In genomic region chr12:75982974-75983660, GRCh38 we compare ENCODE assay signal across 9 cellular contexts. TPM values are rescaled to one million over a fixed set of nuclear protein-coding genes. Genes with fewer than 3 reads are reported as not detected.
DNase-seq lines count a peak whose midpoint lies in the region; ATAC-seq, FAIRE-seq and TF ChIP-seq lines count a peak whose summit lies in the region.
"Had no signal": no experiment of that assay in that cellular context is flagged by ENCODE, and none has a peak within 500 bp of the region (broad histone marks: within the 10 kb centered on the region; RNA-seq: fewer than 3 reads in every experiment).

No MANE protein-coding gene starts in this region.

- H3K14ac ChIP-seq in IMR-90 (replicated peaks; ENCODE audit: low read depth, low read length) = peak overlapping the region; percentile 99
- H3K14ac ChIP-seq in H1 (ENCODE audit: insufficient read length) = no peak overlapping the region

- peak overlapping the region; percentile 94 for H4K5ac ChIP-seq in IMR-90 (ENCODE audit: low read depth, low read length)
- no peak overlapping the region for H4K5ac ChIP-seq in H1 (ENCODE audit: insufficient read length, low read depth, low read length)

- H2AK5ac ChIP-seq in IMR-90 (ENCODE audit: low read depth, low read length) (peak overlapping the region; percentile 99), H1 (ENCODE audit: low read depth, low read length) (no peak overlapping the region)

- peak overlapping the region; percentile 84 for H2AK9ac ChIP-seq in IMR-90 (replicated peaks; ENCODE audit: low read depth, low read length, poor library complexity)

- no peaks in the 10 kb centered on the region for H4K20me1 ChIP-seq in IMR-90 (ENCODE audit: insufficient read depth, low read length)
- H4K20me1 ChIP-seq in H1 (replicated peaks in 1 of 2; ENCODE audit: control insufficient read depth in 1 of 2, insufficient read depth in 2 of 2, low read length in 2 of 2) = no peaks in the 10 kb centered on the region

- dilution Hi-C loops in IMR-90 (cut with HindIII; ENCODE audit: low sequenced_read_pairs, unreplicated experiment) = no loop called here

- no TSS peak for BruUV-seq in IMR-90 (replicated peaks; lab: Mats Ljungman, UMichigan)

- no peaks in the 10 kb centered on the region for H3K36me3 ChIP-seq in IMR-90 (ENCODE audit: control insufficient read depth, insufficient read depth, low read length)
- H3K36me3 ChIP-seq in H1 (ENCODE audit: control insufficient read depth in 2 of 4, insufficient read depth in 4 of 4, low read length in 3 of 4) = no peaks in the 10 kb centered on the region
- no peaks in the 10 kb centered on the region for H3K36me3 ChIP-seq in mucosa of stomach (ENCODE audit: control insufficient read depth, insufficient read depth, low read length)

- H3K56ac ChIP-seq in IMR-90 (ENCODE audit: extremely low read depth, insufficient read depth, low read length) (peak overlapping the region; percentile 96), H1 (replicated peaks; ENCODE audit: insufficient read length, low read depth, low read length) (no peak overlapping the region)

- H3K9me3 ChIP-seq in IMR-90 (ENCODE audit: control insufficient read depth, insufficient read depth, low read length) (no peaks in the 10 kb centered on the region), H1 (ENCODE audit: insufficient read depth in 2 of 2, low read depth in 1 of 2, low read length in 1 of 2) (no peaks in the 10 kb centered on the region), mucosa of stomach (ENCODE audit: control insufficient read depth, low read length) (no peaks in the 10 kb centered on the region)

- DNase-seq in AG08395 (ENCODE audit: low spot score) (peak; percentile 32), IMR-90 (no peak), H1 (ENCODE audit: low read depth in 1 of 2, low spot score in 2 of 2) (no peak), retina (no peak), NCI-H128 (lab: John Stamatoyannopoulos, UW; ENCODE audit: unreplicated experiment) (no peak), cerebellum (ENCODE audit: low spot score) (no peak), glomerular visceral epithelial cell (ENCODE audit: extremely low spot score) (no peak)
- DNase-seq: NCI-H2107 had no signal

- peak overlapping the region; percentile 94 for H3K18ac ChIP-seq in IMR-90 (ENCODE audit: low read depth, low read length)
- H3K18ac ChIP-seq in H1 (ENCODE audit: extremely low read depth, low read length) = no peak overlapping the region

- no peaks in the 10 kb centered on the region for H3K79me2 ChIP-seq in H1 (ENCODE audit: control insufficient read depth in 1 of 2, insufficient read depth in 2 of 2, low read length in 2 of 2)

- TF ChIP-seq RAD21 in IMR-90 (IDR thresholded peaks at IDR 0.05; ENCODE audit: low read length) (no peak), H1 (IDR thresholded peaks at IDR 0.05 in 1 of 2, conservative IDR thresholded peaks at IDR 0.05 in 1 of 2; ENCODE audit: low read depth in 2 of 2, low read length in 2 of 2) (no peak)

- 0 out of 2 replicates have a peak overlapping the region, but pooled peaks have one; percentile 45 for H2BK12ac ChIP-seq in H1 (ENCODE audit: low read depth, low read length)

- H3K79me1 ChIP-seq in IMR-90 (ENCODE audit: low read depth in 1 of 2, low read length in 2 of 2) = peaks cover 8 to 43% of the 10 kb centered on the region in 2 experiments; a peak in 2 of 4 replicates
- no peaks in the 10 kb centered on the region for H3K79me1 ChIP-seq in H1 (ENCODE audit: low read depth, low read length)

- H2BK5ac ChIP-seq in IMR-90 (ENCODE audit: low read depth, low read length, poor library complexity, severe bottlenecking) (peak overlapping the region; percentile 84), H1 (ENCODE audit: low read depth, low read length) (no peak overlapping the region)

- peaks cover 22% of the 10 kb centered on the region for H3K4me1 ChIP-seq in IMR-90 (ENCODE audit: control insufficient read depth, insufficient read depth, low read length)
- H3K4me1 ChIP-seq in H1 (replicated peaks in 1 of 4; ENCODE audit: control insufficient read depth in 3 of 4, insufficient read depth in 4 of 4, low read length in 3 of 4) = peaks cover 2 to 11% (median 5%) of the 10 kb centered on the region in 4 experiments; a peak in 4 of 7 replicates
- peaks cover 53% of the 10 kb centered on the region for H3K4me1 ChIP-seq in mucosa of stomach (ENCODE audit: control insufficient read depth, insufficient read depth, low read length)

- no peak for ATAC-seq in IMR-90 (ENCODE audit: low read depth)

- FAIRE-seq in H1 (lab: Jason Lieb, UNC) = no peak

- TF ChIP-seq POLR2A in IMR-90 (IDR thresholded peaks at IDR 0.05; ENCODE audit: low read depth, low read length) (no peak), H1 (IDR thresholded peaks at IDR 0.05; ENCODE audit: control extremely low read depth in 1 of 2, low read depth in 2 of 2, low read length in 2 of 2) (no peak)

- peak overlapping the region; percentile 82 for H3K27ac ChIP-seq in IMR-90 (ENCODE audit: insufficient read depth, low read length)
- no peak overlapping the region for H3K27ac ChIP-seq in H1 (ENCODE audit: low read depth, low read length)

- H4K8ac ChIP-seq in IMR-90 (ENCODE audit: low read depth in 2 of 2, low read length in 2 of 2) = peak overlapping the region; percentile 96 to 98
- no peak overlapping the region for H4K8ac ChIP-seq in H1 (ENCODE audit: extremely low read depth, insufficient read depth, low read length)

- H2BK20ac ChIP-seq in IMR-90 (ENCODE audit: low read depth, low read length) (peak overlapping the region; percentile 100), H1 (ENCODE audit: low read length) (no peak overlapping the region)

- POLR2A ChIA-PET in IMR-90 (lab: Charles Lee; ENCODE audit: unreplicated experiment) = interaction anchor here (0.5 kb wide), 1 partner anchor 42 kb away, joined by 3 read pairs; no protein-coding TSS in a partner anchor
- POLR2A ChIA-PET in H1 (lab: Charles Lee; ENCODE audit: partially characterized antibody) = interaction anchor here (0.5 to 1.1 kb wide), 2 partner anchors 17 to 27 kb away, joined by 3 read pairs; no protein-coding TSS in a partner anchor

- no peaks in the 10 kb centered on the region for H3K23me2 ChIP-seq in H1 (ENCODE audit: low read depth, low read length)

- H3K9me1 ChIP-seq in IMR-90 (ENCODE audit: insufficient read depth, low read length) = peaks cover 20% of the 10 kb centered on the region

- peak overlapping the region; percentile 35; the same call in 1 of the 2 replicates for H3K4me3 ChIP-seq in IMR-90 (ENCODE audit: insufficient read depth, low read depth, low read length)
- H3K4me3 ChIP-seq in H1 (ENCODE audit: extremely low read depth in 1 of 4, insufficient read depth in 2 of 4, low read depth in 3 of 4, low read length in 4 of 4) = no peak overlapping the region
- peak overlapping the region; percentile 32 for H3K4me3 ChIP-seq in mucosa of stomach (ENCODE audit: low read length)

- H3K27me3 ChIP-seq in IMR-90 (ENCODE audit: control insufficient read depth, insufficient read depth, low read length) (no peaks in the 10 kb centered on the region), H1 (replicated peaks in 1 of 4; ENCODE audit: control insufficient read depth in 3 of 4, extremely low read depth in 1 of 4, insufficient read depth in 3 of 4, low read length in 3 of 4) (no peaks in the 10 kb centered on the region), mucosa of stomach (ENCODE audit: control insufficient read depth, insufficient read depth, low read length) (no peaks in the 10 kb centered on the region)

- peak overlapping the region; percentile 99 for H2BK120ac ChIP-seq in IMR-90 (ENCODE audit: low read depth, low read length)
- no peak overlapping the region for H2BK120ac ChIP-seq in H1 (replicated peaks; ENCODE audit: low read depth, low read length)

- in situ Hi-C loops in IMR-90 (cut with MboI; ENCODE audit: low sequenced_read_pairs) = no loop called here

- peak overlapping the region; percentile 89 for H3K4me2 ChIP-seq in IMR-90 (ENCODE audit: low read depth, low read length)
- H3K4me2 ChIP-seq in H1 (ENCODE audit: insufficient read depth in 1 of 2, low read depth in 2 of 2, low read length in 2 of 2) = no peak overlapping the region

- H2AFZ ChIP-seq in IMR-90 (replicated peaks; ENCODE audit: low read length, poor library complexity) (peak overlapping the region; percentile 90), H1 (ENCODE audit: low read length) (no peak overlapping the region)

- intact Hi-C loops in IMR-90 (cut with micrococcal nuclease) = no loop called here

- CTCF ChIA-PET in IMR-90 (lab: Yijun Ruan, JAX) (no interaction called here), H1 (lab: Charles Lee; ENCODE audit: partially characterized antibody) (interaction anchor here (1.0 kb wide), 2 partner anchors 10 to 132 kb away, joined by 3 to 4 read pairs; no protein-coding TSS in a partner anchor)

- TF ChIP-seq EP300 in H1 (IDR thresholded peaks at IDR 0.05; ENCODE audit: borderline replicate concordance in 1 of 2, low read depth in 2 of 2, low read length in 2 of 2) = no peak

- H3K9ac ChIP-seq in IMR-90 (ENCODE audit: low read depth, low read length) = peak overlapping the region; percentile 80
- no peak overlapping the region for H3K9ac ChIP-seq in H1 (replicated peaks in 1 of 4; ENCODE audit: extremely low read depth in 1 of 4, low read depth in 3 of 4, low read length in 3 of 4)
- peak overlapping the region; percentile 43 for H3K9ac ChIP-seq in mucosa of stomach (ENCODE audit: low read length)

- TF ChIP-seq CTCF in IMR-90 (conservative IDR thresholded peaks at IDR 0.05; ENCODE audit: low read depth, low read length) (no peak), H1 (IDR thresholded peaks at IDR 0.05; ENCODE audit: control extremely low read depth in 1 of 3, insufficient read depth in 1 of 3, low read depth in 1 of 3, low read length in 3 of 3) (no peak)

- H3K23ac ChIP-seq in IMR-90 (ENCODE audit: low read depth, low read length) (peak overlapping the region; percentile 99), H1 (ENCODE audit: insufficient read length) (no peak overlapping the region)

- H2BK15ac ChIP-seq in IMR-90 (ENCODE audit: low read depth, low read length) (peak overlapping the region; percentile 100), H1 (ENCODE audit: low read length) (peak overlapping the region; percentile 34; the same call in 1 of the 2 replicates)

- WGBS in IMR-90 (ENCODE audit: extremely low coverage in 2 of 2, insufficient read length in 1 of 2), 2 experiments = 100% methylated on average over 1 of the region's 5 CpGs
- WGBS in H1 (ENCODE audit: extremely low coverage in 1 of 2, insufficient coverage in 1 of 2, insufficient read length in 1 of 2, insufficient replicate concordance in 2 of 2, low coverage in 1 of 2, low lambda C conversion rate in 2 of 2, missing lambda C conversion rate in 1 of 2), 2 experiments = 87% methylated on average over 5 of the region's 5 CpGs; no CpG with 5 or more reads in 1 of the 2 experiments

- H4K91ac ChIP-seq in IMR-90 (ENCODE audit: insufficient read depth, low read depth, low read length) (peak overlapping the region; percentile 98), H1 (replicated peaks; ENCODE audit: insufficient read length, low read length) (no peak overlapping the region)

- H3K4ac ChIP-seq in IMR-90 (ENCODE audit: low read depth, low read length) (peak overlapping the region; percentile 97), H1 (replicated peaks; ENCODE audit: insufficient read length, low read depth, low read length) (no peak overlapping the region)

RNA-seq across cellular contexts. Expression of gene PHLDA1, which starts 48.5 kb away (rescaled TPM):
- total RNA-seq in IMR-90 (2012; rRNA removed) = 27.8 and 47.8 TPM in 2 replicates
- polyA plus RNA-seq in IMR-90 (2012; rRNA removed) = 28.9 and 32.4 TPM in 2 replicates
- polyA plus RNA-seq in IMR-90 (2012; cell fraction: cytosol; rRNA removed) = 38.1 and 58.3 TPM in 2 replicates
- polyA plus RNA-seq in IMR-90 (2012; cell fraction: nucleus; rRNA removed; ENCODE audit: low replicate concordance) = 63.4 and 81.1 TPM in 2 replicates
- total RNA-seq in H1 (2021; fragmentation: NEBNext Ultra II Directional; extraction: Animal tissue kit (Norgen Biotek cat#: 25700)) = 19.4 and 19.8 TPM in 2 replicates
- 18.6 and 18.9 TPM in 2 replicates for polyA plus RNA-seq in H1 (2011; rRNA removed)
- polyA plus RNA-seq in H1 (2011; cell fraction: cytosol; rRNA removed) = 14.4 TPM
- 8.7 TPM for polyA plus RNA-seq in H1 (2011; cell fraction: nucleus; rRNA removed)
- polyA plus RNA-seq in H1 (2012, experiment 1 of 2) = 14.0 to 17.3 TPM (median 16.6 TPM) in 4 replicates
- 8.5 TPM for polyA plus RNA-seq in H1 (2012, experiment 2 of 2)
- 13.1 TPM for polyA plus RNA-seq in H1 (2013, experiment 1 of 2)
- 13.4 TPM for polyA plus RNA-seq in H1 (2013, experiment 2 of 2)
- 10.9 and 13.3 TPM in 2 replicates for polyA minus RNA-seq in H1 (2011; rRNA and poly(A)+ RNA removed)
- polyA minus RNA-seq in H1 (2011; cell fraction: cytosol; rRNA and poly(A)+ RNA removed) = 27.4 TPM
- 19.7 TPM for polyA minus RNA-seq in H1 (2011; cell fraction: nucleus; rRNA and poly(A)+ RNA removed)
- 20.3 TPM for total RNA-seq in cerebellum

Comparison
In these comparisons a context has a peak if more than half of its experiments do, and no peak if none do; other contexts are left out.
1. H3K4me3 ChIP-seq: peak in IMR-90 (single experiment) and mucosa of stomach (single experiment); none in H1 (0 of 4).
2. H3K9ac ChIP-seq: peak in IMR-90 (single experiment) and mucosa of stomach (single experiment); none in H1 (0 of 4).